9 cellular contexts compared by ENCODE assay signal in the genomic region with DNA sequence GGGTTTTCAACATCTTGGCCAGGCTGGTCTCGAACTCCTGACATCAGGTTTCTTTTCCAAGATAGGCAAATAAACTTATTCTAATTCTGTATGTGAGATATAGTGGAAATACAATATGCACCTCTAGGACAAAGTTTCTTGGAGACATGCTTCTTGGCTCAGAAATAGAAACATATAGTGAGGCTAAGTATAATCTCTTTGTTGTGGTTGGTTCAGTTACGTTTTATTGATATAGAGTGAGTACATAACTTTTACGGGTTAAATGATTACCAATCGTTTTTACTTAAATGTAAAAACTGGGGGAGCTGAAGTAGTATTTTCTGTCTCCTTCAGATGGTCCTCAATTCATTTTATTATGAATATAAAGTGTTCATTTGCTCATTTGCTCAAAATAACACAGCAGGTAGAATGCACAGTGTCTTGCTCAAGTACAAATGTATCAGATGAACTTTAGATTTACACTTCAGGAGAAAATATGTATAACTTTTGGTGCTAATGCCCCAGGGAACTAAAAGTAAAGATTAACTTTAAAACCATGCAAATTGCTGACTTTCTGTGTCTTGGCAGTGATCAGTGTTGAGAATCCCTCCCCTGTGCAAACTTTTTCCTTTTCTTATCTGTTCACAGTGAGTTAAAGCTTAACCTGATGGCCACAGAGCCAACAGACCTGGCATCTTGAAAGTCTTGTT.
DNase-seq lines count a peak whose midpoint lies in the region; ATAC-seq lines count a peak whose summit lies in the region.
"Had no signal": no experiment of that assay in that cellular context is flagged by ENCODE, and none has a peak within 500 bp of the region (broad histone marks: within the 10 kb centered on the region; RNA-seq: fewer than 3 reads in every experiment).

No MANE protein-coding gene starts in this region.

- intact Hi-C loops in left colon (cut with DNase I, micrococcal nuclease): no loop called here

- peak; percentile 68 for ATAC-seq in GM21381 (IDR thresholded peaks at IDR 0.05; ENCODE audit: unreplicated experiment)
- peak; percentile 77 for ATAC-seq in left colon

- H3K9me3 ChIP-seq in HUES48 (ENCODE audit: control insufficient read depth, insufficient read depth, low read length): no peaks in the 10 kb centered on the region
- no peaks in the 10 kb centered on the region for H3K9me3 ChIP-seq in SJCRH30 (replicated peaks)

- peaks cover 3% of the 10 kb centered on the region for H3K27me3 ChIP-seq in HUES48 (ENCODE audit: control insufficient read depth, insufficient read depth, low read length)
- H3K27me3 ChIP-seq in SJCRH30: no peaks in the 10 kb centered on the region

- H3K36me3 ChIP-seq in HUES48 (ENCODE audit: control insufficient read depth, insufficient read depth, low read length) (no peaks in the 10 kb centered on the region), SJCRH30 (no peaks in the 10 kb centered on the region)

- no peak overlapping the region for H3K9ac ChIP-seq in HUES48 (ENCODE audit: low read depth, low read length)

- H3K4me1 ChIP-seq in HUES48 (ENCODE audit: control insufficient read depth, insufficient read depth, low read length): peaks cover 76% of the 10 kb centered on the region
- H3K4me1 ChIP-seq in SJCRH30: peaks cover 5% of the 10 kb centered on the region

- DNase-seq in ACHN: peak; percentile 81
- peak in 1 of 2 donors; percentile 53 for DNase-seq in left colon
- no peak for DNase-seq in midbrain (lab: John Stamatoyannopoulos, UW)
- no peak for DNase-seq in activated CD8-positive, alpha-beta memory T cell treated with anti-CD3 and anti-CD28 coated beads, Interleukin-2, amount 50 U/mL, for 48 hours
- DNase-seq in SJCRH30: no peak
- no peak for DNase-seq in NAMALWA (ENCODE audit: low spot score)
- DNase-seq: stimulated activated CD4-positive, alpha-beta T cell treated with anti-CD3 and anti-CD28 coated beads, Interleukin-2, amount 100 ng/mL, for 48 hours had no signal

- no peak overlapping the region for H3K4me3 ChIP-seq in HUES48 (ENCODE audit: low read depth, low read length)
- no peak overlapping the region for H3K4me3 ChIP-seq in SJCRH30

- in situ Hi-C loops in ACHN (cut with HindIII; ENCODE audit: low pct_ligation_motif_present, low pct_unique_long_range_greater_than_20kb, low sequenced_read_pairs): no loop called here

- H3K27ac ChIP-seq in HUES48 (ENCODE audit: low read depth, low read length) (peak overlapping the region; percentile 92), SJCRH30 (no peak overlapping the region)
